In the genomic region with DNA sequence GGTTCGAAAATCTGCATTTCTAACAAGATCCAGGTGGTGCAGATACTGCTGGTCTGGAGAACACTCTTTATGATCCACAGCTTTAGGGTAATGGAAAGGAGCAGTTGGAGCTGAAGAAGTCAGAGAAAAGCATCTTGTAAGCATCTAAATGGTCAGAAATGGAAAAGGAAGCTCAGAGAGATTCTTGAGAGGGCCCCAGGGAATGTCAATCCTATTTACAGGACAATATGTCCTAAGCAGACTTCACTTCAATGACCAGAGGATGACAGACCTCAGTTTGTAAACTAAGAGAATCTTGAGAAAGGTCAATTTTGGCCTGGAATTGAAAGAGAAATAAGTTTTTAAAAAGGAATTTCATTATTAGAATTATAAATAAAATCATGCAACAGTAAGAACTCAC, we compare ENCODE assay signal across 21 cellular contexts.
"Had no signal": no experiment of that assay in that cellular context is flagged by ENCODE, and none has a peak within 500 bp of the region (broad histone marks: within the 10 kb centered on the region; RNA-seq: fewer than 3 reads in every experiment).

No MANE protein-coding gene starts in this region.

- ATAC-seq: activated CD4-positive, alpha-beta T cell treated with anti-CD3 and anti-CD28 coated beads for 36 hours; activated CD8-positive, alpha-beta T cell treated with anti-CD3 and anti-CD28 coated beads for 36 hours; foreskin keratinocyte; mucosa of descending colon; SK-N-SH treated with all-trans-retinoic acid at 6 μM for 48 hours had no signal

- DNase-seq: activated CD4-positive, alpha-beta T cell treated with anti-CD3 and anti-CD28 coated beads for 36 hours; activated CD8-positive, alpha-beta memory T cell treated with anti-CD3 and anti-CD28 coated beads, Interleukin-2, amount 50 U/mL, for 4 hours; activated CD8-positive, alpha-beta T cell treated with anti-CD3 and anti-CD28 coated beads for 36 hours; activated naive CD4-positive, alpha-beta T cell treated with anti-CD3 and anti-CD28 coated beads for 36 hours; brain microvascular endothelial cell; effector CD8-positive, alpha-beta T cell; foreskin keratinocyte; head of caudate nucleus; islet precursor cell; mucosa of descending colon; nucleus accumbens; posterior cingulate gyrus; retina; stimulated activated naive CD4-positive, alpha-beta T cell treated with Interleukin-2 at 50 U/mL for 16 hours; substantia nigra; WERI-Rb-1 had no signal

- H3K4me3 Mint-ChIP-seq: activated CD4-positive, alpha-beta T cell treated with anti-CD3 and anti-CD28 coated beads for 36 hours; activated CD8-positive, alpha-beta T cell treated with anti-CD3 and anti-CD28 coated beads for 36 hours; activated naive CD4-positive, alpha-beta T cell treated with anti-CD3 and anti-CD28 coated beads for 36 hours; central memory CD8-positive, alpha-beta T cell; nephron; T-helper 1 cell treated with Interleukin-12 subunit alpha and Interleukin-12 subunit beta and Interleukin-4 antibody, amounts not matched to agents 30 μg/mL and 1 μg/mL, for 36 hours had no signal

- H3K9me3 ChIP-seq: mucosa of descending colon, tibial nerve had no signal

- H3K27me3 ChIP-seq: brain microvascular endothelial cell, foreskin keratinocyte, tibial nerve had no signal

- H3K4me3 ChIP-seq: mucosa of descending colon, tibial nerve had no signal

- H3K27me3 Mint-ChIP-seq: activated CD4-positive, alpha-beta T cell treated with anti-CD3 and anti-CD28 coated beads for 36 hours; activated CD8-positive, alpha-beta T cell treated with anti-CD3 and anti-CD28 coated beads for 36 hours; central memory CD8-positive, alpha-beta T cell had no signal

- H3K9me3 Mint-ChIP-seq: activated CD8-positive, alpha-beta T cell treated with anti-CD3 and anti-CD28 coated beads for 36 hours; activated naive CD4-positive, alpha-beta T cell treated with anti-CD3 and anti-CD28 coated beads for 36 hours; central memory CD8-positive, alpha-beta T cell; nephron; T-helper 1 cell treated with Interleukin-12 subunit alpha and Interleukin-12 subunit beta and Interleukin-4 antibody, amounts not matched to agents 30 μg/mL and 1 μg/mL, for 36 hours had no signal

- H3K36me3 ChIP-seq: brain microvascular endothelial cell had no signal

- H3K27ac ChIP-seq: brain microvascular endothelial cell, foreskin keratinocyte, tibial nerve, WERI-Rb-1 had no signal

- H3K27ac Mint-ChIP-seq: activated CD4-positive, alpha-beta T cell treated with anti-CD3 and anti-CD28 coated beads for 36 hours; activated naive CD4-positive, alpha-beta T cell treated with anti-CD3 and anti-CD28 coated beads for 36 hours; nephron; T-helper 1 cell treated with Interleukin-12 subunit alpha and Interleukin-12 subunit beta and Interleukin-4 antibody, amounts not matched to agents 30 μg/mL and 1 μg/mL, for 36 hours had no signal
